18 cellular contexts compared by ENCODE assay signal in genomic region chr6:53014034-53014433, GRCh38. TPM values are rescaled to one million over a fixed set of nuclear protein-coding genes. Genes with fewer than 3 reads are reported as not detected.
A peak's percentile ranks its signal among the peaks of the same experiment; 100 is the strongest.
DNase-seq lines count a peak whose midpoint lies in the region; ATAC-seq and TF ChIP-seq lines count a peak whose summit lies in the region.
"Had no signal": no experiment of that assay in that cellular context is flagged by ENCODE, and none has a peak within 500 bp of the region (broad histone marks: within the 10 kb centered on the region; RNA-seq: fewer than 3 reads in every experiment).

No MANE protein-coding gene starts in this region.

- ATAC-seq in left lung = peak; percentile 85
- ATAC-seq in right lobe of liver = no peak
- ATAC-seq: stimulated activated memory B cell treated with anti-CD40 and anti-IgM and Interleukin-4, amounts not matched to agents 10 μg/mL and 1 μg/mL and 100 μg/mL, for 72 hours had no signal

- TF ChIP-seq CTCF in coronary artery (IDR thresholded peaks at IDR 0.05) = no peak
- no peak for TF ChIP-seq CTCF in left lung (IDR thresholded peaks at IDR 0.05)
- TF ChIP-seq CTCF in tibial nerve (IDR thresholded peaks at IDR 0.05) = no peak
- no peak for TF ChIP-seq CTCF in right lobe of liver (IDR thresholded peaks at IDR 0.05)
- TF ChIP-seq CTCF in testis (IDR thresholded peaks at IDR 0.05) = no peak

- no peak overlapping the region for H3K4me3 ChIP-seq in coronary artery
- no peak overlapping the region for H3K4me3 ChIP-seq in left lung
- H3K4me3 ChIP-seq in tibial nerve = no peak overlapping the region
- no peak overlapping the region for H3K4me3 ChIP-seq in right lobe of liver
- no peak overlapping the region for H3K4me3 ChIP-seq in testis

- H3K27me3 ChIP-seq in left lung (no peaks in the 10 kb centered on the region), tibial nerve (no peaks in the 10 kb centered on the region), right lobe of liver (no peaks in the 10 kb centered on the region), testis (no peaks in the 10 kb centered on the region)

- H3K4me1 ChIP-seq in left lung = peaks cover 0 to 6% of the 10 kb centered on the region in 2 donors
- peaks cover 0 to 22% (median 0%) of the 10 kb centered on the region in 4 donors for H3K4me1 ChIP-seq in tibial nerve
- H3K4me1 ChIP-seq in right lobe of liver = no peaks in the 10 kb centered on the region
- no peaks in the 10 kb centered on the region for H3K4me1 ChIP-seq in testis

- H3K9me3 ChIP-seq in left lung (no peaks in the 10 kb centered on the region), tibial nerve (no peaks in the 10 kb centered on the region), right lobe of liver (no peaks in the 10 kb centered on the region), testis (no peaks in the 10 kb centered on the region)

- H3K36me3 ChIP-seq in left lung (peaks cover 0 to 83% of the 10 kb centered on the region in 2 donors), tibial nerve (peaks cover 0 to 95% (median 53%) of the 10 kb centered on the region in 3 donors), right lobe of liver (peaks cover 0 to 76% (median 22%) of the 10 kb centered on the region in 4 donors), testis (ENCODE audit: low read depth, missing control alignments) (no peaks in the 10 kb centered on the region)

- peak overlapping the region; percentile 53 to 88 for H3K27ac ChIP-seq in coronary artery
- H3K27ac ChIP-seq in left lung = peak overlapping the region; percentile 60 to 71
- H3K27ac ChIP-seq in tibial nerve = peak overlapping the region in 3 of 4 donors; percentile 6 to 69 (median 58)
- H3K27ac ChIP-seq in right lobe of liver = no peak overlapping the region
- no peak overlapping the region for H3K27ac ChIP-seq in testis

- DNase-seq in HuH-7 (ENCODE audit: low spot score) (peak; percentile 8), coronary artery (ENCODE audit: low spot score) (no peak), left lung (no peak), tibial nerve (ENCODE audit: low spot score in 2 of 2) (no peak), right lobe of liver (no peak), NCI-H748 (lab: John Stamatoyannopoulos, UW; ENCODE audit: unreplicated experiment) (no peak), NCI-H69 (lab: John Stamatoyannopoulos, UW) (no peak), testis (no peak)
- DNase-seq: activated CD4-positive, alpha-beta T cell treated with anti-CD3 and anti-CD28 coated beads for 1 hour; activated naive CD4-positive, alpha-beta T cell; C1 segment of cervical spinal cord; head of caudate nucleus; kidney; NCI-H1436 treated with DMSO at 0.1 percent for 48 hours; NCI-H345; occipital lobe; SHP77 treated with DMSO at 0.1 percent for 48 hours had no signal

- TF ChIP-seq POLR2A in tibial nerve (IDR thresholded peaks at IDR 0.05) (no peak), right lobe of liver (IDR thresholded peaks at IDR 0.05) (no peak), testis (IDR thresholded peaks at IDR 0.05) (no peak)

- no peak for TF ChIP-seq EP300 in tibial nerve (IDR thresholded peaks at IDR 0.05)

- intact Hi-C loops in left lung (cut with DNase I) (no loop called here), right lobe of liver (cut with DNase I) (no loop called here), testis (cut with DNase I; ENCODE audit: low total_unique reads) (no loop called here)

RNA-seq across cellular contexts. Expression of gene GSTA4, which starts 18.9 kb away (rescaled TPM):
- 10 to 100 TPM; 49.1 to 63.0 TPM for total RNA-seq in left lung
- 10 to 100 TPM; 24.3 to 34.7 (median 29.1) TPM for total RNA-seq in tibial nerve
- 10 to 100 TPM in 3 of 6 experiments, 1 to 10 TPM in 3; 4.8 to 23.1 (median 9.2) TPM for total RNA-seq in right lobe of liver
- 10 to 100 TPM; 87.3 to 91.5 TPM for total RNA-seq in testis
- polyA plus RNA-seq in testis (ENCODE audit: insufficient read depth, low read depth, low replicate concordance) = 63.1 TPM

RNA-seq across cellular contexts. Expression of gene CILK1, which starts 47.6 kb away (rescaled TPM):
- total RNA-seq in left lung (10 to 100 TPM; 12.3 to 13.7 TPM), tibial nerve (10 to 100 TPM; 11.1 to 19.0 (median 16.4) TPM), right lobe of liver (1 to 10 TPM; 5.6 to 7.8 (median 6.9) TPM), testis (10 to 100 TPM; 18.2 to 20.2 TPM)
- polyA plus RNA-seq in testis (ENCODE audit: insufficient read depth, low read depth, low replicate concordance) = 9.9 TPM

RNA-seq across cellular contexts. Expression of gene FBXO9, which starts 51.2 kb away (rescaled TPM):
- total RNA-seq in left lung (100 to 1,000 TPM in 1 of 2 donors, 10 to 100 TPM in 1; 77.6 to 111 TPM), tibial nerve (10 to 100 TPM; 50.6 to 71.8 (median 66.7) TPM), right lobe of liver (10 to 100 TPM; 24.6 to 78.7 (median 54.1) TPM), testis (10 to 100 TPM; 75.1 to 81.6 TPM)
- polyA plus RNA-seq in testis (ENCODE audit: insufficient read depth, low read depth, low replicate concordance) = 76.6 TPM

Comparison
In these comparisons a context has a peak if more than half of its experiments do, and no peak if none do; other contexts are left out.
1. H3K27ac ChIP-seq: peak in coronary artery (2 of 2), left lung (2 of 2) and tibial nerve (3 of 4); none in right lobe of liver (0 of 3) and testis (0 of 2).